8 cellular contexts compared by ENCODE assay signal in genomic region chr15:40338041-40338657, GRCh38. TPM values are rescaled to one million over a fixed set of nuclear protein-coding genes. Genes with fewer than 3 reads are reported as not detected.
A peak's percentile ranks its signal among the peaks of the same experiment; 100 is the strongest.
DNase-seq lines count a peak whose midpoint lies in the region; ATAC-seq and TF ChIP-seq lines count a peak whose summit lies in the region.

No MANE protein-coding gene starts in this region.

- CTCF ChIA-PET in SK-N-SH (lab: Yijun Ruan, JAX) = interaction anchor here (0.7 to 70.6 kb wide), 28 partner anchors 4 to 448 kb away, joined by 3 to 2194 read pairs (median 4); partner anchors contain the start of genes ANKRD63, CCDC9B, DISP2 and INAFM2
- CTCF ChIA-PET in activated naive CD4-positive, alpha-beta T cell treated with anti-CD3 and anti-CD28 coated beads for 36 hours (lab: Charles Lee) = interaction anchor here (0.6 to 19.2 kb wide), 37 partner anchors 9 to 299 kb away, joined by 3 to 448 read pairs (median 4); partner anchors contain the start of genes ANKRD63, INAFM2, IVD and KNL1

- H3K9ac ChIP-seq in KMS-11 = no peak overlapping the region
- H3K9ac ChIP-seq in SK-N-SH = peak overlapping the region; percentile 98
- H3K9ac ChIP-seq in rectal smooth muscle tissue (ENCODE audit: low read length) = peak overlapping the region; percentile 14

- H3K36me3 Mint-ChIP-seq in activated naive CD4-positive, alpha-beta T cell treated with anti-CD3 and anti-CD28 coated beads for 36 hours (ENCODE audit: low read depth) = no peaks in the 10 kb centered on the region

- no peak overlapping the region for H3K4me3 ChIP-seq in KMS-11 (IDR thresholded peaks at IDR 0.05; ENCODE audit: insufficient read depth, low read depth, low read length)
- peak overlapping the region; percentile 51 to 77; a peak in 2 of 4 replicates for H3K4me3 ChIP-seq in SK-N-SH (ENCODE audit: low read depth in 2 of 2, low read length in 1 of 2)
- H3K4me3 ChIP-seq in rectal smooth muscle tissue (ENCODE audit: low read length) = peak overlapping the region; percentile 63

- peaks cover 28% of the 10 kb centered on the region for H3F3A ChIP-seq in SK-N-SH (replicated peaks; ENCODE audit: insufficient read depth)

- peak; percentile 81 for TF ChIP-seq RAD21 in SK-N-SH (IDR thresholded peaks at IDR 0.05; ENCODE audit: low read length)

- intact Hi-C loops in activated naive CD4-positive, alpha-beta T cell treated with anti-CD3 and anti-CD28 coated beads for 36 hours (cut with micrococcal nuclease) = loop anchor here (1.0 kb wide), 2 partner anchors 17 to 59 kb away; no protein-coding TSS in a partner anchor
- intact Hi-C loops in Right ventricle myocardium inferior (cut with DNase I) = loop anchor here (2.0 to 10.0 kb wide), 2 partner anchors 29 to 233 kb away; partner anchors contain the start of gene BMF

- H3K27me3 ChIP-seq in KMS-11 (ENCODE audit: insufficient read depth, low read depth) (no peaks in the 10 kb centered on the region), SK-N-SH (ENCODE audit: insufficient read depth) (no peaks in the 10 kb centered on the region), rectal smooth muscle tissue (ENCODE audit: control insufficient read depth, insufficient read depth, low read length) (no peaks in the 10 kb centered on the region)

- no peak for ATAC-seq in Right ventricle myocardium inferior
- no peak for ATAC-seq in GM21786 (IDR thresholded peaks at IDR 0.05; ENCODE audit: unreplicated experiment)

- H3K9me3 ChIP-seq in SK-N-SH = no peaks in the 10 kb centered on the region

- no peaks in the 10 kb centered on the region for H3K9me3 Mint-ChIP-seq in activated naive CD4-positive, alpha-beta T cell treated with anti-CD3 and anti-CD28 coated beads for 36 hours

- no peak overlapping the region for H3K4me3 Mint-ChIP-seq in activated naive CD4-positive, alpha-beta T cell treated with anti-CD3 and anti-CD28 coated beads for 36 hours

- H3K27ac Mint-ChIP-seq in activated naive CD4-positive, alpha-beta T cell treated with anti-CD3 and anti-CD28 coated beads for 36 hours = no peak overlapping the region

- peaks cover 17% of the 10 kb centered on the region for H3K4me1 Mint-ChIP-seq in activated naive CD4-positive, alpha-beta T cell treated with anti-CD3 and anti-CD28 coated beads for 36 hours (ENCODE audit: low read depth)

- TF ChIP-seq EP300 in SK-N-SH (IDR thresholded peaks at IDR 0.05; ENCODE audit: borderline replicate concordance in 1 of 2, low read depth in 1 of 2, low read length in 1 of 2) = no peak

- H2AFZ ChIP-seq in KMS-11 (ENCODE audit: low read depth) (peak overlapping the region; percentile 67), SK-N-SH (ENCODE audit: low read depth) (no peak overlapping the region)

- peak; percentile 92 for TF ChIP-seq CTCF in KMS-11 (conservative IDR thresholded peaks at IDR 0.05; ENCODE audit: low read depth, low read length)
- peak; percentile 89 for TF ChIP-seq CTCF in SK-N-SH (IDR thresholded peaks at IDR 0.05)

- H3K4me2 ChIP-seq in KMS-11 (peak overlapping the region; percentile 37), SK-N-SH (peak overlapping the region; percentile 94)

- no peaks in the 10 kb centered on the region for H3K79me2 ChIP-seq in KMS-11 (ENCODE audit: insufficient read depth, low read depth)
- H3K79me2 ChIP-seq in SK-N-SH (ENCODE audit: insufficient read depth) = peaks cover 53% of the 10 kb centered on the region

- H3K27me3 Mint-ChIP-seq in activated naive CD4-positive, alpha-beta T cell treated with anti-CD3 and anti-CD28 coated beads for 36 hours (ENCODE audit: low read depth) = no peaks in the 10 kb centered on the region

- H3K4me1 ChIP-seq in KMS-11 (ENCODE audit: low read depth, poor library complexity, severe bottlenecking) (peaks cover 19% of the 10 kb centered on the region), SK-N-SH (ENCODE audit: control insufficient read depth in 1 of 2, insufficient read depth in 2 of 2, low read depth in 1 of 2, low read length in 1 of 2) (peaks cover 56 to 62% of the 10 kb centered on the region in 2 experiments; a peak in 3 of 4 replicates), rectal smooth muscle tissue (ENCODE audit: control insufficient read depth, insufficient read depth, low read length) (peaks cover 59% of the 10 kb centered on the region)

- WGBS in SK-N-SH (ENCODE audit: low lambda C conversion rate) = 0% methylated on average over 3 of the region's 11 CpGs

- H3K27ac ChIP-seq in KMS-11 = no peak overlapping the region
- H3K27ac ChIP-seq in SK-N-SH (ENCODE audit: low read depth in 2 of 2, low read length in 1 of 2) = peak overlapping the region; percentile 96 to 98; a peak in 3 of 4 replicates
- H3K27ac ChIP-seq in rectal smooth muscle tissue (ENCODE audit: low read depth, low read length) = peak overlapping the region; percentile 98

- H3K9me2 ChIP-seq in SK-N-SH = no peaks in the 10 kb centered on the region

- H3K36me3 ChIP-seq in KMS-11 (ENCODE audit: insufficient read depth) (no peaks in the 10 kb centered on the region), SK-N-SH (replicated peaks in 1 of 2; ENCODE audit: control insufficient read depth in 1 of 2, insufficient read depth in 2 of 2, low read length in 1 of 2) (peaks cover 19 to 26% of the 10 kb centered on the region in 2 experiments), rectal smooth muscle tissue (ENCODE audit: control insufficient read depth, insufficient read depth, low read length) (peaks cover 7% of the 10 kb centered on the region)

- H4K20me1 ChIP-seq in KMS-11 (ENCODE audit: insufficient read depth) (no peaks in the 10 kb centered on the region), SK-N-SH (ENCODE audit: insufficient read depth) (no peaks in the 10 kb centered on the region)

- DNase-seq in NCI-H2107 (lab: John Stamatoyannopoulos, UW) = peak; percentile 20
- no peak for DNase-seq in NCI-H2107 treated with DMSO at 0.1 percent for 48 hours (lab: John Stamatoyannopoulos, UW; ENCODE audit: unreplicated experiment)
- peak; percentile 95 for DNase-seq in SK-N-SH
- DNase-seq in activated naive CD4-positive, alpha-beta T cell treated with anti-CD3 and anti-CD28 coated beads for 36 hours = peak; percentile 82
- peak; percentile 89 for DNase-seq in Right ventricle myocardium inferior (ENCODE audit: missing footprints)

- POLR2A ChIA-PET in SK-N-SH (lab: Yijun Ruan, JAX) = no interaction called here

TF ChIP-seq in SK-N-SH, 30 proteins besides CTCF, POLR2A, EP300 and RAD21 (continues in another document):
- TF ChIP-seq TAF1 (IDR thresholded peaks at IDR 0.05; ENCODE audit: borderline replicate concordance, low read depth, low read length) = no peak
- TF ChIP-seq MXI1 (IDR thresholded peaks at IDR 0.05; ENCODE audit: low read depth, low read length) = no peak
- peak; percentile 26 for TF ChIP-seq CHD2 (IDR thresholded peaks at IDR 0.05; ENCODE audit: low read length, partially characterized antibody)
- TF ChIP-seq ELF1 (IDR thresholded peaks at IDR 0.05) = no peak
- peak; percentile 49 for TF ChIP-seq SMC3 (IDR thresholded peaks at IDR 0.05; ENCODE audit: low read depth, low read length)
- TF ChIP-seq FOSL2 (IDR thresholded peaks at IDR 0.05; ENCODE audit: borderline replicate concordance, low read depth) = no peak
- no peak for TF ChIP-seq USF1 (IDR thresholded peaks at IDR 0.05; ENCODE audit: borderline replicate concordance, low read depth)
- TF ChIP-seq SIN3A (IDR thresholded peaks at IDR 0.05; ENCODE audit: borderline replicate concordance, low read depth, low read length) = no peak
- TF ChIP-seq NRF1 (IDR thresholded peaks at IDR 0.05; ENCODE audit: low read depth, low read length) = no peak

RNA-seq across cellular contexts. Expression of gene CCDC9B, which starts 2.6 kb away (rescaled TPM):
- polyA plus RNA-seq in SK-N-SH (2012; rRNA removed) = 13.7 and 14.2 TPM in 2 replicates
- 10.4 and 12.0 TPM in 2 replicates for polyA plus RNA-seq in SK-N-SH (2012; cell fraction: cytosol; rRNA removed)
- polyA plus RNA-seq in SK-N-SH (2012; cell fraction: nucleus; rRNA removed) = 82.8 and 92.4 TPM in 2 replicates
- total RNA-seq in activated naive CD4-positive, alpha-beta T cell treated with anti-CD3 and anti-CD28 coated beads for 36 hours = 1 to 10 TPM; 1.9 to 2.2 TPM
- 162 TPM for total RNA-seq in Right ventricle myocardium inferior

RNA-seq across cellular contexts. Expression of gene PHGR1, which starts 12.7 kb away (rescaled TPM):
- not detected in 2 replicates for polyA plus RNA-seq in SK-N-SH (2012; rRNA removed)
- not detected in 2 replicates for polyA plus RNA-seq in SK-N-SH (2012; cell fraction: cytosol; rRNA removed)
- not detected in 2 replicates for polyA plus RNA-seq in SK-N-SH (2012; cell fraction: nucleus; rRNA removed)
- not detected for total RNA-seq in activated naive CD4-positive, alpha-beta T cell treated with anti-CD3 and anti-CD28 coated beads for 36 hours
- total RNA-seq in Right ventricle myocardium inferior = not detected

RNA-seq across cellular contexts. Expression of gene INAFM2, which starts 14.7 kb away (rescaled TPM):
- polyA plus RNA-seq in SK-N-SH (2012; rRNA removed) = 7.8 and 9.8 TPM in 2 replicates
- polyA plus RNA-seq in SK-N-SH (2012; cell fraction: cytosol; rRNA removed) = 10.2 and 10.7 TPM in 2 replicates
- 8.0 and 11.1 TPM in 2 replicates for polyA plus RNA-seq in SK-N-SH (2012; cell fraction: nucleus; rRNA removed)
- 1 to 10 TPM; 4.9 to 6.5 TPM for total RNA-seq in activated naive CD4-positive, alpha-beta T cell treated with anti-CD3 and anti-CD28 coated beads for 36 hours
- 55.6 TPM for total RNA-seq in Right ventricle myocardium inferior

RNA-seq across cellular contexts. Expression of gene DISP2, which starts 19.9 kb away (rescaled TPM):
- 0.08 and 0.12 TPM in 2 replicates for polyA plus RNA-seq in SK-N-SH (2012; rRNA removed)
- polyA plus RNA-seq in SK-N-SH (2012; cell fraction: cytosol; rRNA removed) = 0.09 and 0.26 TPM in 2 replicates
- polyA plus RNA-seq in SK-N-SH (2012; cell fraction: nucleus; rRNA removed) = 0.14 and 0.33 TPM in 2 replicates
- under 1 TPM in 1 of 2 experiments, not detected in 1; 0.02 TPM for total RNA-seq in activated naive CD4-positive, alpha-beta T cell treated with anti-CD3 and anti-CD28 coated beads for 36 hours
- total RNA-seq in Right ventricle myocardium inferior = 3.9 TPM

RNA-seq across cellular contexts. Expression of gene PLCB2, which starts 30.4 kb away (rescaled TPM):
- polyA plus RNA-seq in SK-N-SH (2012; rRNA removed) = 0.15 TPM in 2 replicates
- polyA plus RNA-seq in SK-N-SH (2012; cell fraction: cytosol; rRNA removed) = 0.10 and 0.12 TPM in 2 replicates
- 0.44 and 0.59 TPM in 2 replicates for polyA plus RNA-seq in SK-N-SH (2012; cell fraction: nucleus; rRNA removed)
- 10 to 100 TPM; 55.0 to 56.7 TPM for total RNA-seq in activated naive CD4-positive, alpha-beta T cell treated with anti-CD3 and anti-CD28 coated beads for 36 hours
- total RNA-seq in Right ventricle myocardium inferior = 8.2 TPM

Comparison
In these comparisons a context has a peak if more than half of its experiments do, and no peak if none do; other contexts are left out.
1. RNA of gene CCDC9B, which starts 2.6 kb away (total RNA-seq): 162 TPM in Right ventricle myocardium inferior (single experiment); 1.9 to 2.2 TPM in activated naive CD4-positive, alpha-beta T cell treated with anti-CD3 and anti-CD28 coated beads for 36 hours; every median in the first group is over 10 times any median in the second.